25 cellular contexts compared by ENCODE assay signal in the genomic region with DNA sequence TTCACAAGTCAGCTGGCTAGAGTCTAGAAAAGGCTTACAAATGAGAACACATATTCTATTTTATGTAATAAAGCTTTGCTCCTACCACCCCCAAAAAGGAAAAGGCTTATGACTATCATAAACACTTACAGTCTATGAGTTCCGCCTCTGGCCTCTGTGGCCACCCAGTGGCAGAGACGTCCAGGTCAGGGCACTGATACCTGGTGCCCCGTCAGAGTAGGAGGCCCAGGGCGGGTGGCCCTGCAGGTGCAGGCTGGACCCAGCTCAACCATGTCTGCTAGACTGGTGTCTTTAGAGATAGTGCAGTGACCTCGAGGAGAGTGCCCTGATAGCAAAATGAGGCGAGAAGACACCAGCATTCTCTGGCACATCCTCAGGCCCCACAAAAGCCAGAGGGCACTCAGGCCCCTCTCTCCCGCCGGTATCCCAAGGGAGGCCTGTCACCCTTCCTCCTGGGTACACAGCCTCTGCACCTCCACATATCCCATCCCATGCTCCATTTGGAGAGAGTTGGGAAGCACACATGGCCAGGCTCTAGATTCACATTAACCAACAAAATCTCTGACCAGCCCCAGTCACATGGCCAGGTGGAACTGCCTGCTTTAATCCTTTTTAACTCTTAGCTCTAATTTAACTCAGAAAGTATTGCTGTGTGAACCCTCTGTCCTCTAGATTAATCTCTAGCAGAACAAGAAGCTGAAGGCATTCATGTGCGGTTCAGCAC. TPM values are rescaled to one million over a fixed set of nuclear protein-coding genes. Genes with fewer than 3 reads are reported as not detected.
"Had no signal": no experiment of that assay in that cellular context is flagged by ENCODE, and none has a peak within 500 bp of the region (broad histone marks: within the 10 kb centered on the region; RNA-seq: fewer than 3 reads in every experiment).

No MANE protein-coding gene starts in this region.

- H3K27ac Mint-ChIP-seq: activated CD4-positive, alpha-beta T cell treated with anti-CD3 and anti-CD28 coated beads, Interleukin-2, amount 10 ng/mL, durations not matched to agents 7 days and 5 days; activated CD8-positive, alpha-beta memory T cell treated with anti-CD3 and anti-CD28 coated beads, Interleukin-2, amount 10 ng/mL, durations not matched to agents 7 days and 5 days; activated CD8-positive, alpha-beta T cell treated with anti-CD3 and anti-CD28 coated beads for 36 hours; activated T-helper 1 cell treated with anti-CD3 and anti-CD28 coated beads, Interleukin-12 subunit alpha, Interleukin-12 subunit beta, Interleukin-2, Interleukin-4 antibody, amounts not matched to agents 30 ng/mL and 10 ng/mL and 1 ng/mL, durations not matched to agents 14 hours and 24 hours and 36 hours; neural progenitor cell; progenitor cell of endocrine pancreas; T-helper 17 cell had no signal

- H3K36me3 ChIP-seq: neural progenitor cell had no signal

- H2AFZ ChIP-seq: neural progenitor cell had no signal

- H3K27me3 Mint-ChIP-seq: activated CD4-positive, alpha-beta T cell treated with anti-CD3 and anti-CD28 coated beads, Interleukin-2, amount 10 ng/mL, durations not matched to agents 7 days and 5 days; activated CD8-positive, alpha-beta memory T cell treated with anti-CD3 and anti-CD28 coated beads, Interleukin-2, amount 10 ng/mL, durations not matched to agents 7 days and 5 days; activated CD8-positive, alpha-beta T cell treated with anti-CD3 and anti-CD28 coated beads for 36 hours; naive thymus-derived CD8-positive, alpha-beta T cell; progenitor cell of endocrine pancreas; T-helper 17 cell had no signal

- H3K4me1 ChIP-seq: ascending aorta, colonic mucosa, neural progenitor cell had no signal

- H3K4me2 ChIP-seq: neural progenitor cell had no signal

- H3K4me1 Mint-ChIP-seq: neural progenitor cell had no signal

- ATAC-seq: activated CD4-positive, CD25-positive, alpha-beta regulatory T cell treated with anti-CD3 and anti-CD28 coated beads, Interleukin-2, amount 50 U/mL, for 24 hours; activated CD8-positive, alpha-beta memory T cell treated with anti-CD3 and anti-CD28 coated beads, Interleukin-2, amount 10 ng/mL, durations not matched to agents 7 days and 5 days; activated CD8-positive, alpha-beta T cell treated with anti-CD3 and anti-CD28 coated beads for 36 hours; gastrocnemius medialis; lower lobe of right lung; naive thymus-derived CD8-positive, alpha-beta T cell; T-helper 17 cell had no signal

- H3K4me3 Mint-ChIP-seq: activated CD4-positive, alpha-beta T cell treated with anti-CD3 and anti-CD28 coated beads, Interleukin-2, amount 10 ng/mL, durations not matched to agents 7 days and 5 days; activated CD8-positive, alpha-beta memory T cell treated with anti-CD3 and anti-CD28 coated beads, Interleukin-2, amount 10 ng/mL, durations not matched to agents 7 days and 5 days; activated CD8-positive, alpha-beta T cell treated with anti-CD3 and anti-CD28 coated beads for 36 hours; activated T-helper 1 cell treated with anti-CD3 and anti-CD28 coated beads, Interleukin-12 subunit alpha, Interleukin-12 subunit beta, Interleukin-2, Interleukin-4 antibody, amounts not matched to agents 30 ng/mL and 10 ng/mL and 1 ng/mL, durations not matched to agents 14 hours and 24 hours and 36 hours; neural progenitor cell; T-helper 17 cell had no signal

- H3K9me3 ChIP-seq: ascending aorta, colonic mucosa, esophagus muscularis mucosa, gastrocnemius medialis, lower lobe of right lung, tibial artery had no signal

- H3K27me3 ChIP-seq: ascending aorta, brain microvascular endothelial cell, colonic mucosa, esophagus muscularis mucosa, gastrocnemius medialis, neural progenitor cell, tibial artery had no signal

- H3K9ac ChIP-seq: neural progenitor cell had no signal

- DNase-seq: activated CD4-positive, alpha-beta T cell treated with anti-CD3 and anti-CD28 coated beads, Interleukin-2, amount 10 ng/mL, durations not matched to agents 7 days and 5 days; activated CD8-positive, alpha-beta memory T cell treated with anti-CD3 and anti-CD28 coated beads, Interleukin-2, amount 10 ng/mL, durations not matched to agents 7 days and 5 days; activated CD8-positive, alpha-beta T cell treated with anti-CD3 and anti-CD28 coated beads for 36 hours; activated gamma-delta T cell; activated naive CD4-positive, alpha-beta T cell treated with anti-CD3 and anti-CD28 coated beads, Interleukin-2, amount 50 U/mL, for 16 hours; activated T-cell treated with anti-CD3 and anti-CD28 coated beads for 4 hours; brain microvascular endothelial cell; central memory CD4-positive, alpha-beta T cell; colonic mucosa; gastrocnemius medialis; head of caudate nucleus; lower lobe of right lung; naive thymus-derived CD8-positive, alpha-beta T cell; stimulated activated CD4-positive, alpha-beta T cell treated with anti-CD3 and anti-CD28 coated beads, Interleukin-2, amount 100 ng/mL, for 48 hours; stimulated activated CD8-positive, alpha-beta memory T cell treated with anti-CD3 and anti-CD28 coated beads, Interleukin-4, amount 100 ng/mL, for 48 hours; stimulated activated naive CD4-positive, alpha-beta T cell treated with Interleukin-2 at 50 U/mL for 16 hours; SW 1271; T-helper 17 cell; tibial artery had no signal

- H3K9me3 Mint-ChIP-seq: activated CD4-positive, alpha-beta T cell treated with anti-CD3 and anti-CD28 coated beads, Interleukin-2, amount 10 ng/mL, durations not matched to agents 7 days and 5 days; activated CD8-positive, alpha-beta T cell treated with anti-CD3 and anti-CD28 coated beads for 36 hours; activated T-helper 1 cell treated with anti-CD3 and anti-CD28 coated beads, Interleukin-12 subunit alpha, Interleukin-12 subunit beta, Interleukin-2, Interleukin-4 antibody, amounts not matched to agents 30 ng/mL and 10 ng/mL and 1 ng/mL, durations not matched to agents 14 hours and 24 hours and 36 hours; naive thymus-derived CD8-positive, alpha-beta T cell; neural progenitor cell had no signal

- H3K4me3 ChIP-seq: ascending aorta, colonic mucosa, esophagus muscularis mucosa, gastrocnemius medialis, lower lobe of right lung, neural progenitor cell, tibial artery had no signal

- H3K27ac ChIP-seq: ascending aorta, brain microvascular endothelial cell, colonic mucosa, gastrocnemius medialis, lower lobe of right lung, neural progenitor cell, tibial artery had no signal

RNA-seq across cellular contexts. Expression of a gene that starts 27.3 kb away (rescaled TPM):
- total RNA-seq: activated CD4-positive, alpha-beta T cell treated with anti-CD3 and anti-CD28 coated beads, Interleukin-2, amount 10 ng/mL, durations not matched to agents 7 days and 5 days; activated CD8-positive, alpha-beta memory T cell treated with anti-CD3 and anti-CD28 coated beads, Interleukin-2, amount 10 ng/mL, durations not matched to agents 7 days and 5 days; activated CD8-positive, alpha-beta T cell treated with anti-CD3 and anti-CD28 coated beads for 36 hours; activated T-helper 1 cell treated with anti-CD3 and anti-CD28 coated beads, Interleukin-12 subunit alpha, Interleukin-12 subunit beta, Interleukin-2, Interleukin-4 antibody, amounts not matched to agents 30 ng/mL and 10 ng/mL and 1 ng/mL, durations not matched to agents 14 hours and 24 hours and 36 hours; ascending aorta; naive thymus-derived CD8-positive, alpha-beta T cell; T-helper 17 cell had no signal
- polyA plus RNA-seq: naive thymus-derived CD8-positive, alpha-beta T cell had no signal
